Comparison of ENCODE assay signal across 8 cellular contexts in the genomic region with DNA sequence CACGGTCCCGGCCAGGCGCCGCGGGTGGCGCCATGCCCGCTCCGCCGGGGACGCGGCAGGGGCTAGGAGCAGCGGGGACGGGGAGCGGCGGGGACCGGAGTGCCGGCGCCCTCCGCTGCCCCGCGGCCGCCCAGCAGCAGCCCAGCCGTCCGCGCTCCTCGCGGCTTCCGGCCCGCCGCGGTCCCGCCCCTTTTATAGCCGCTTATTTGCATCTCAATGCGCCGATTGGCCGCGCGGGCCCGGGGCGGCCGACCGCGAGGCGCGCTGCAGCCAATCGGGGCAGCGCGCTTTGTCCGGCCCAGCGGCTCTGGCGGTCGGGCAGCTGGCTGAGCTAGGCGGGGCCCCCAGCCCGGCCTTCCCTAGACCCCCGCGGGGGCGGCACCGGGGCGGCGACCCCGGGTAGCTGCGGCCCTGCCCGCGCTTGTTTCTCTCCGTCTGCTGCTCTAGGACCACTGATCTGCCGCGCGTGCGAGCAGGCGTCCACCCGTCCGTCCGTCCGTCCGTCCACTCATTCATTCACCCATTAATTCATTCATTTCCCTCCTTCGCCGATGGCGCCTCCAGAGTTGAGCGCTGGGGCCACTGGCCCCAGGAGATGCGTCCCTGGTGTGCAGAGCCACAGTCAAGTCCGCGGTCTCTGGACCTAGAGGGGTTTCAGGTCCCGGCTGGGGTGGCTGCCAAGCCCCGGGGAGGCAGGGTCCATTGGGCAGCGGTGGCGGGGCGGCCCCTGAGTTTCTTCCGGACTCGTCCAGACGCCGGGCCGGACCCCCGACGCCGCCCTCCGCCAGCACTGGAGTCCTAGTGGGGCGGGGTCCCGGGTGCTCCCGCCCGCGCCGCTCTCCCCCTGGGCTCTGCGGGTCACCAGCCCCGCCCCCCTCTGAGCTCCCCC. TPM values are rescaled to one million over a fixed set of nuclear protein-coding genes. Genes with fewer than 3 reads are reported as not detected.
DNase-seq lines count a peak whose midpoint lies in the region; ATAC-seq and TF ChIP-seq lines count a peak whose summit lies in the region.

HES6 (minus strand) TSS at position 167 of the 889 bp plus-strand sequence; CDS start at position 34, 133 bp downstream.

- H3K9me3 ChIP-seq in mucosa of descending colon = no peaks in the 10 kb centered on the region

- no peak within 1 kb of the TSS for H3K27ac Mint-ChIP-seq in activated CD8-positive, alpha-beta memory T cell treated with anti-CD3 and anti-CD28 coated beads, Interleukin-2, amount 10 ng/mL, durations not matched to agents 7 days and 5 days

- intact Hi-C loops in mucosa of descending colon (cut with DNase I, micrococcal nuclease) = no loop called here

- peak; percentile 64 for DNase-seq in COLO829 (ENCODE audit: low spot score)
- DNase-seq in HT1080 (ENCODE audit: low read depth) = peak; percentile 85
- peak; percentile 86 to 98 for DNase-seq in NOMO-1 (lab: John Stamatoyannopoulos, UW; ENCODE audit: unreplicated experiment in 2 of 2)
- peak; percentile 85 for DNase-seq in activated CD8-positive, alpha-beta memory T cell treated with anti-CD3 and anti-CD28 coated beads, Interleukin-2, amount 10 ng/mL, durations not matched to agents 7 days and 5 days
- DNase-seq in epithelial cell of esophagus (ENCODE audit: low read depth) = peak; percentile 90
- DNase-seq in mucosa of descending colon = peak; percentile 90 to 92 (median 92)
- peak; percentile 45 to 55 for DNase-seq in stimulated activated CD8-positive, alpha-beta memory T cell treated with anti-CD3 and anti-CD28 coated beads, Interleukin-2, amount 100 ng/mL, for 1 hour (ENCODE audit: low read depth in 2 of 2)

- no peaks in the 10 kb centered on the region for H3K9me3 Mint-ChIP-seq in activated CD8-positive, alpha-beta memory T cell treated with anti-CD3 and anti-CD28 coated beads, Interleukin-2, amount 10 ng/mL, durations not matched to agents 7 days and 5 days (ENCODE audit: low read depth)

- peak within 1 kb of the TSS; percentile 83 for H3K4me3 Mint-ChIP-seq in activated CD8-positive, alpha-beta memory T cell treated with anti-CD3 and anti-CD28 coated beads, Interleukin-2, amount 10 ng/mL, durations not matched to agents 7 days and 5 days

- H3K27me3 Mint-ChIP-seq in activated CD8-positive, alpha-beta memory T cell treated with anti-CD3 and anti-CD28 coated beads, Interleukin-2, amount 10 ng/mL, durations not matched to agents 7 days and 5 days = peaks cover 51% of the 10 kb centered on the region

- H3K4me3 ChIP-seq in epithelial cell of esophagus (ENCODE audit: low read length) (peak within 1 kb of the TSS; percentile 30), mucosa of descending colon (peak within 1 kb of the TSS; percentile 50)

- peaks cover 2% of the 10 kb centered on the region for H3K4me1 Mint-ChIP-seq in activated CD8-positive, alpha-beta memory T cell treated with anti-CD3 and anti-CD28 coated beads, Interleukin-2, amount 10 ng/mL, durations not matched to agents 7 days and 5 days

- H3K4me1 ChIP-seq in mucosa of descending colon (ENCODE audit: low read depth) = peaks cover 28% of the 10 kb centered on the region

- CTCF ChIA-PET in activated CD8-positive, alpha-beta memory T cell treated with anti-CD3 and anti-CD28 coated beads, Interleukin-2, amount 10 ng/mL, durations not matched to agents 7 days and 5 days (lab: Charles Lee) = interaction anchor here (6.9 kb wide), 1 partner anchor 23 kb away, joined by 26 read pairs; no protein-coding TSS in a partner anchor

- no peaks in the 10 kb centered on the region for H3K36me3 ChIP-seq in mucosa of descending colon (ENCODE audit: low read depth)

- ATAC-seq in GM21360 (IDR thresholded peaks at IDR 0.05; ENCODE audit: unreplicated experiment) = peak; percentile 88
- ATAC-seq in activated CD8-positive, alpha-beta memory T cell treated with anti-CD3 and anti-CD28 coated beads, Interleukin-2, amount 10 ng/mL, durations not matched to agents 7 days and 5 days = peak; percentile 92
- ATAC-seq in mucosa of descending colon = peak; percentile 84

- no peaks in the 10 kb centered on the region for H3K36me3 Mint-ChIP-seq in activated CD8-positive, alpha-beta memory T cell treated with anti-CD3 and anti-CD28 coated beads, Interleukin-2, amount 10 ng/mL, durations not matched to agents 7 days and 5 days

- TF ChIP-seq CTCF in epithelial cell of esophagus (IDR thresholded peaks at IDR 0.05; ENCODE audit: insufficient read depth, low read depth, low read length, missing control alignments) = no peak
- TF ChIP-seq CTCF in mucosa of descending colon (IDR thresholded peaks at IDR 0.05) = no peak

RNA-seq across cellular contexts. Expression of gene HES6, which starts in this region (rescaled TPM):
- total RNA-seq in HT1080 (2014; rRNA removed; shearing (Covaris generic)) = 16.8 and 17.0 TPM in 2 replicates
- 9.4 and 17.1 TPM in 2 replicates for polyA plus RNA-seq in HT1080 (2015; cell fraction: cytosol; rRNA removed)
- 16.7 and 18.6 TPM in 2 replicates for polyA plus RNA-seq in HT1080 (2015; cell fraction: nucleus; rRNA removed)
- 1 to 10 TPM; 3.0 to 4.0 TPM for total RNA-seq in activated CD8-positive, alpha-beta memory T cell treated with anti-CD3 and anti-CD28 coated beads, Interleukin-2, amount 10 ng/mL, durations not matched to agents 7 days and 5 days
- total RNA-seq in mucosa of descending colon = 10 to 100 TPM; 21.9 to 63.5 (median 25.7) TPM

Comparison
In these comparisons a context has a peak if more than half of its experiments do, and no peak if none do; other contexts are left out.
1. Peak in every context shown above with its lines: DNase-seq, ATAC-seq and H3K4me3 ChIP-seq.